9 cellular contexts compared by ENCODE assay signal in genomic region chr5:64939772-64940510, GRCh38.
DNase-seq lines count a peak whose midpoint lies in the region; ATAC-seq and TF ChIP-seq lines count a peak whose summit lies in the region.
"Had no signal": no experiment of that assay in that cellular context is flagged by ENCODE, and none has a peak within 500 bp of the region (broad histone marks: within the 10 kb centered on the region; RNA-seq: fewer than 3 reads in every experiment).

No MANE protein-coding gene starts in this region.

- TF ChIP-seq CTCF in Peyer's patch (IDR thresholded peaks at IDR 0.05) (no peak), left ventricle myocardium inferior (IDR thresholded peaks at IDR 0.05; ENCODE audit: borderline replicate concordance) (no peak), adrenal gland (IDR thresholded peaks at IDR 0.05) (no peak)

- H3K27ac ChIP-seq in Peyer's patch (no peak overlapping the region), left ventricle myocardium inferior (replicated peaks) (no peak overlapping the region), adrenal gland (no peak overlapping the region)
- H3K27ac ChIP-seq: HL-60 had no signal

- peak overlapping the region in 1 of 4 donors; percentile 9 for H3K4me3 ChIP-seq in Peyer's patch
- no peak overlapping the region for H3K4me3 ChIP-seq in left ventricle myocardium inferior
- no peak overlapping the region for H3K4me3 ChIP-seq in adrenal gland

- intact Hi-C loops in left ventricle myocardium inferior (cut with micrococcal nuclease) = no loop called here
- intact Hi-C loops in adrenal gland (cut with DNase I) = no loop called here

- no peaks in the 10 kb centered on the region for H3K27me3 ChIP-seq in Peyer's patch
- no peaks in the 10 kb centered on the region for H3K27me3 ChIP-seq in left ventricle myocardium inferior (ENCODE audit: low read depth)
- H3K27me3 ChIP-seq in adrenal gland = no peaks in the 10 kb centered on the region

- H3K9me3 ChIP-seq in Peyer's patch = no peaks in the 10 kb centered on the region
- peaks cover 33% of the 10 kb centered on the region for H3K9me3 ChIP-seq in left ventricle myocardium inferior (replicated peaks)
- peaks cover 0 to 9% (median 0%) of the 10 kb centered on the region in 3 donors for H3K9me3 ChIP-seq in adrenal gland (replicated peaks in 1 of 3)

- TF ChIP-seq POLR2A in Peyer's patch (IDR thresholded peaks at IDR 0.05) = no peak
- TF ChIP-seq POLR2A in adrenal gland (IDR thresholded peaks at IDR 0.05) = no peak

- ATAC-seq in GM21619 (IDR thresholded peaks at IDR 0.05; ENCODE audit: unreplicated experiment) (no peak), GM21528 (IDR thresholded peaks at IDR 0.05; ENCODE audit: low FRiP score, unreplicated experiment) (no peak)

- H3K36me3 ChIP-seq in Peyer's patch (no peaks in the 10 kb centered on the region), left ventricle myocardium inferior (peaks cover 13% of the 10 kb centered on the region), adrenal gland (replicated peaks in 1 of 2) (no peaks in the 10 kb centered on the region)

- WGBS in adrenal gland, 4 donors = 82 to 89% (median 84%) methylated on average over 11 to 17 of the region's 17 CpGs

- H3K4me1 ChIP-seq in Peyer's patch (no peaks in the 10 kb centered on the region), left ventricle myocardium inferior (peaks cover 9% of the 10 kb centered on the region), adrenal gland (replicated peaks in 1 of 2) (no peaks in the 10 kb centered on the region)

- peak; percentile 88 for DNase-seq in ELF-1 (ENCODE audit: low read depth, low spot score)
- peak in 2 of 3 donors; percentile 47 to 51 for DNase-seq in Peyer's patch
- DNase-seq in left ventricle myocardium inferior = peak; percentile 12
- DNase-seq in renal cortical epithelial cell (ENCODE audit: low read depth) = peak; percentile 78
- DNase-seq in central memory CD4-positive, alpha-beta T cell = no peak
- no peak for DNase-seq in adrenal gland

Comparison
In these comparisons a context has a peak if more than half of its experiments do, and no peak if none do; other contexts are left out.
1. DNase-seq: peak in ELF-1 (single experiment), Peyer's patch (2 of 3), left ventricle myocardium inferior (single experiment) and renal cortical epithelial cell (single experiment); none in central memory CD4-positive, alpha-beta T cell (single experiment) and adrenal gland (0 of 7).